Comparison of ENCODE assay signal across 1 cellular context in the genomic region with DNA sequence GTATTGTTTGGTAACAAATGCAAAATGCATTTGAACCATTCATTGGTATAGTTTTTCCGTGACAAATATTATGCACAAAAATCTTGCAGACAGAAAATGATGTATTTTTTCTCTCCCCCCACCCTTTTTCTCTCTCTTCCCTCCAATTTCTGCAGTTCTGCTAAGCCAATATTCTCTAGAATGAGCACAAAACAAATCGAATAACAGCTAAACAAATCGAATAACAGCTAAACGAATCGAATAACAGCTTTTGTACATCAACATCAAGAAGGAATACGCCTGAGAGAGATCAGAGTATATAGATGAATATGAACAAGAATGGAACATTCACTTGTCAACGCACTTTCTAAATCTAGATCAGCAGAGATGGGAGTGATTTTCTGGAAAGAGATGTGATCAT.
TF ChIP-seq lines count a peak whose summit lies in the region.

No MANE protein-coding gene starts in this region.

TF ChIP-seq in K562, 482 proteins besides CTCF, POLR2A, EP300 and RAD21 (continued from another document):
- TF ChIP-seq, protein P1, sequence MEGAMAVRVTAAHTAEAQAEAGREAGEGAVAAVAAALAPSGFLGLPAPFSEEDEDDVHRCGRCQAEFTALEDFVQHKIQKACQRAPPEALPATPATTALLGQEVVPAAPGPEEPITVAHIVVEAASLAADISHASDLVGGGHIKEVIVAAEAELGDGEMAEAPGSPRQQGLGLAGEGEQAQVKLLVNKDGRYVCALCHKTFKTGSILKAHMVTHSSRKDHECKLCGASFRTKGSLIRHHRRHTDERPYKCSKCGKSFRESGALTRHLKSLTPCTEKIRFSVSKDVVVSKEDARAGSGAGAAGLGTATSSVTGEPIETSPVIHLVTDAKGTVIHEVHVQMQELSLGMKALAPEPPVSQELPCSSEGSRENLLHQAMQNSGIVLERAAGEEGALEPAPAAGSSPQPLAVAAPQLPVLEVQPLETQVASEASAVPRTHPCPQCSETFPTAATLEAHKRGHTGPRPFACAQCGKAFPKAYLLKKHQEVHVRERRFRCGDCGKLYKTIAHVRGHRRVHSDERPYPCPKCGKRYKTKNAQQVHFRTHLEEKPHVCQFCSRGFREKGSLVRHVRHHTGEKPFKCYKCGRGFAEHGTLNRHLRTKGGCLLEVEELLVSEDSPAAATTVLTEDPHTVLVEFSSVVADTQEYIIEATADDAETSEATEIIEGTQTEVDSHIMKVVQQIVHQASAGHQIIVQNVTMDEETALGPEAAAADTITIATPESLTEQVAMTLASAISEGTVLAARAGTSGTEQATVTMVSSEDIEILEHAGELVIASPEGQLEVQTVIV (CRISPR knock-in tag; IDR thresholded peaks at IDR 0.05; ENCODE audit: borderline replicate concordance): no peak
- peak; percentile 58; the same call in 1 of the 2 replicates for TF ChIP-seq BMI1 (IDR thresholded peaks at IDR 0.05; ENCODE audit: low read length)
- no peak for TF ChIP-seq XRCC3 (IDR thresholded peaks at IDR 0.05)
- no peak for TF ChIP-seq PHTF2 (CRISPR knock-in tag; IDR thresholded peaks at IDR 0.05)
